In genomic region chr12:108392284-108392683, GRCh38 we compare ENCODE assay signal across 20 cellular contexts. TPM values are rescaled to one million over a fixed set of nuclear protein-coding genes. Genes with fewer than 3 reads are reported as not detected.
A peak's percentile ranks its signal among the peaks of the same experiment; 100 is the strongest.
DNase-seq lines count a peak whose midpoint lies in the region; ATAC-seq and TF ChIP-seq lines count a peak whose summit lies in the region.
"Had no signal": no experiment of that assay in that cellular context is flagged by ENCODE, and none has a peak within 500 bp of the region (broad histone marks: within the 10 kb centered on the region; RNA-seq: fewer than 3 reads in every experiment).

No MANE protein-coding gene starts in this region.

- H3K9me3 ChIP-seq in BE2C = no peaks in the 10 kb centered on the region; the same call in 1 of the 2 replicates
- no peaks in the 10 kb centered on the region for H3K9me3 ChIP-seq in endodermal cell (ENCODE audit: control insufficient read depth, low read length)

- TF ChIP-seq CTCF in BE2C (IDR thresholded peaks at IDR 0.05; ENCODE audit: low read depth, low read length) (no peak), endodermal cell (conservative IDR thresholded peaks at IDR 0.05) (no peak)

- no peak overlapping the region for H3K4me3 ChIP-seq in BE2C (ENCODE audit: low read depth, low read length)
- H3K4me3 ChIP-seq in endodermal cell (ENCODE audit: low read length) = no peak overlapping the region
- H3K4me3 ChIP-seq: BLaER1 treated with 17β-estradiol and CSF1 and Interleukin-3, amounts not matched to agents 10 nM and 100 nM; GM12878 had no signal

- H3K4me1 Mint-ChIP-seq in endodermal cell = no peaks in the 10 kb centered on the region
- H3K4me1 Mint-ChIP-seq: B cell; CD14-positive monocyte; CD8-positive, alpha-beta memory T cell had no signal

- WGBS in endodermal cell (ENCODE audit: insufficient coverage in 1 of 2, insufficient read length in 1 of 2), 2 experiments = 94 to 95% methylated on average over 5 of the region's 5 CpGs

- no peak overlapping the region for H3K27ac ChIP-seq in endodermal cell (ENCODE audit: low read depth, low read length)
- H3K27ac ChIP-seq: 22Rv1; BLaER1 treated with 17β-estradiol and CSF1 and Interleukin-3, amounts not matched to agents 10 nM and 100 nM had no signal

- H3K4me1 ChIP-seq in BE2C (peaks cover 15% of the 10 kb centered on the region), endodermal cell (ENCODE audit: control insufficient read depth, insufficient read depth, low read length) (no peaks in the 10 kb centered on the region)
- H3K4me1 ChIP-seq: BLaER1 treated with 17β-estradiol and CSF1 and Interleukin-3, amounts not matched to agents 10 nM and 100 nM had no signal

- no peak overlapping the region for H3K4me3 Mint-ChIP-seq in endodermal cell
- H3K4me3 Mint-ChIP-seq: B cell; CD14-positive monocyte; CD4-positive, alpha-beta T cell; CD8-positive, alpha-beta memory T cell had no signal

- H3K9me3 Mint-ChIP-seq in endodermal cell = peaks cover 3% of the 10 kb centered on the region

- H3K27me3 Mint-ChIP-seq in endodermal cell (ENCODE audit: insufficient read depth) = no peaks in the 10 kb centered on the region

- H3K27ac Mint-ChIP-seq in endodermal cell = no peak overlapping the region
- H3K27ac Mint-ChIP-seq: B cell; CD14-positive monocyte; CD4-positive, alpha-beta T cell had no signal

- H3K36me3 ChIP-seq in BE2C = no peaks in the 10 kb centered on the region
- no peaks in the 10 kb centered on the region for H3K36me3 ChIP-seq in endodermal cell (ENCODE audit: control insufficient read depth, insufficient read depth, low read length)
- H3K36me3 ChIP-seq: BLaER1 treated with 17β-estradiol and CSF1 and Interleukin-3, amounts not matched to agents 10 nM and 100 nM had no signal

- DNase-seq in BE2C (peak; percentile 35), endodermal cell (peak; percentile 35), NCI-H446 (lab: John Stamatoyannopoulos, UW) (no peak)
- DNase-seq: CD4-positive, alpha-beta T cell; CD8-positive, alpha-beta memory T cell; DMS 273 treated with DMSO at 0.1 percent for 48 hours; DMS79; EL; GDM1; GOT3; H7; HCEC 1CT had no signal

- no peak; the same call in 2 of the 3 replicates for ATAC-seq in SK-N-SH treated with all-trans-retinoic acid at 6 μM for 48 hours
- ATAC-seq in HG03095 (IDR thresholded peaks at IDR 0.05; ENCODE audit: unreplicated experiment) = no peak
- no peak for ATAC-seq in HG03108 (IDR thresholded peaks at IDR 0.05; ENCODE audit: unreplicated experiment)
- ATAC-seq: GM12878 had no signal

- H3K9ac ChIP-seq in endodermal cell (ENCODE audit: extremely low read depth, low read length, poor library complexity, severe bottlenecking) = no peak overlapping the region
- H3K9ac ChIP-seq: BLaER1 treated with 17β-estradiol and CSF1 and Interleukin-3, amounts not matched to agents 10 nM and 100 nM had no signal

- no peaks in the 10 kb centered on the region for H3K27me3 ChIP-seq in BE2C
- H3K27me3 ChIP-seq in endodermal cell (ENCODE audit: control insufficient read depth, insufficient read depth, low read length, poor library complexity, severe bottlenecking) = no peaks in the 10 kb centered on the region
- H3K27me3 ChIP-seq: BLaER1 treated with 17β-estradiol and CSF1 and Interleukin-3, amounts not matched to agents 10 nM and 100 nM had no signal

- no peaks in the 10 kb centered on the region for H3K36me3 Mint-ChIP-seq in endodermal cell (ENCODE audit: low read depth)
- H3K36me3 Mint-ChIP-seq: CD14-positive monocyte; CD8-positive, alpha-beta memory T cell had no signal

TF ChIP-seq in SK-N-SH treated with all-trans-retinoic acid at 6 μM for 48 hours, 23 proteins besides CTCF, POLR2A, EP300 and RAD21:
- no peak for TF ChIP-seq ZFP30 (CRISPR knock-in tag; IDR thresholded peaks at IDR 0.05)
- TF ChIP-seq TCF4 (CRISPR knock-in tag; IDR thresholded peaks at IDR 0.05; ENCODE audit: borderline replicate concordance) = peak; percentile 89

RNA-seq across cellular contexts. Expression of gene CMKLR1, which starts 53.2 kb away (rescaled TPM):
- polyA plus RNA-seq in BE2C (2012; ENCODE audit: insufficient read depth, insufficient read length, low read depth) = 0.36 TPM
- not detected for total RNA-seq in endodermal cell
- polyA plus RNA-seq in endodermal cell (2013, experiment 1 of 2) = 0.21 TPM
- 0.25 TPM for polyA plus RNA-seq in endodermal cell (2013, experiment 2 of 2)
- total RNA-seq: CD4-positive, alpha-beta T cell had no signal

Comparison
In these comparisons a context has a peak if more than half of its experiments do, and no peak if none do; other contexts are left out.
1. DNase-seq: peak in BE2C (single experiment) and endodermal cell (single experiment); none in NCI-H446 (0 of 2).